In the genomic region with DNA sequence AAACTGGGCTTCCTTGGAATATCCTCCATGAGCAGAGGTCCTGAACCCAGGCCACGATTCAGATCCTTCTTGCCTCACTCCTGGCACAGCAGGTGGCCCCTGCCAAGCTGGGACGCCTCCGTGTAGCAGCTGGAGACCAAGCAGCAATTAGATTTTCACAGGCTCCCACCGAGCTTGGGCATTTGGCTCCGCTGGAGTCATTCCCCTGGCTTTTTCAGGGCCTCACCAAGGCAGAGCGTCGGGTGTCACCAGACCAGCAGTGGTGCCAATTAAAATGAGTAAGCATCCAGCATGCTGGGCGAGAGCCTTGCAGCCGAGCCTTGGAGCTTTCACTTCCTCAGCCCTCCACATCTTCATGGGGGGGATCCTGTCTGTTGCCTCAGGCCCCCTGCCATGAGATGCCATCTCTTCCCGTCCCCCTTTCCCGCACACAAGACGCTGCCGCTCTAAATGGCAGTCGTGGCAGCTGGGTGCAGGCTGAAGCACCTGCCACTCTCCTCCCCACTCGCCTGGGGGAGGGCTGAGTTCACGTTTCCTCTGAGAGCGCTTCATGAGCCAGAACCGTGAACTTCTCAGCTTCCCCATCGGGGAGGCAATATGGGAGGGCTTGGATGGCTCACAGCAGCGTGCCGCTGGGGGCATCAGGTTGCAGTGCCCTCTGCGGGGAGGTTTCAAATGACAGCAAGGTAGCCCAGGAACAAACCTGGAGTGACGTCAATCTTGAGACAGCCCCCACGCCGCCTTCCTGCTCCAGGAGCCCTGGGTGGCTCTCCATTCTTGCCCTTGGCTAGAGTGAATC, we compare ENCODE assay signal across 8 cellular contexts. TPM values are rescaled to one million over a fixed set of nuclear protein-coding genes. Genes with fewer than 3 reads are reported as not detected.
DNase-seq lines count a peak whose midpoint lies in the region; TF ChIP-seq lines count a peak whose summit lies in the region.

No MANE protein-coding gene starts in this region.

- no peak overlapping the region for H4K8ac ChIP-seq in H9 (replicated peaks; ENCODE audit: insufficient read length, low read depth, low read length)

- no peak overlapping the region for H2BK15ac ChIP-seq in H9 (ENCODE audit: low read depth, low read length)

- H3K4me1 ChIP-seq in H9 (ENCODE audit: insufficient read depth, low read length) = peaks cover 6% of the 10 kb centered on the region; the same call in 1 of the 2 replicates

- no peak overlapping the region for H3K4ac ChIP-seq in H9 (ENCODE audit: low read depth, low read length)

- H3K14ac ChIP-seq in H9 (ENCODE audit: insufficient read depth, low read length) = peak overlapping the region; percentile 80

- H3K27ac ChIP-seq in H9 (ENCODE audit: insufficient read length, low read depth, low read length) (no peak overlapping the region), coronary artery (peak overlapping the region; percentile 79 to 89), substantia nigra (ENCODE audit: low read depth, low read length, poor library complexity, severe bottlenecking) (peak overlapping the region; percentile 82)

- WGBS in H9 (ENCODE audit: extremely low coverage, insufficient read length, low lambda C conversion rate) = no CpG with 5 or more reads among the region's 25 CpGs

- H3K4me2 ChIP-seq in H9 (ENCODE audit: insufficient read depth, insufficient read length, low read length) = peak overlapping the region; percentile 34

- H4K91ac ChIP-seq in H9 (ENCODE audit: insufficient read length, low read depth, low read length) = no peak overlapping the region

- no peak overlapping the region for H2AFZ ChIP-seq in H9 (ENCODE audit: low read length)

- no peaks in the 10 kb centered on the region for H3K23me2 ChIP-seq in H9 (ENCODE audit: insufficient read length, low read depth, low read length, poor library complexity, severe bottlenecking)

- H2AK5ac ChIP-seq in H9 (ENCODE audit: insufficient read length, low read length) = no peak overlapping the region

- no peaks in the 10 kb centered on the region for H3K79me1 ChIP-seq in H9 (ENCODE audit: insufficient read depth, low read depth, low read length, poor library complexity, severe bottlenecking)

- no peak overlapping the region for H3K23ac ChIP-seq in H9 (ENCODE audit: insufficient read length, low read depth, low read length)

- H2BK12ac ChIP-seq in H9 (ENCODE audit: insufficient read length, low read depth, low read length) = no peak overlapping the region

- peak; percentile 70 for DNase-seq in GM10248 (ENCODE audit: extremely low spot score)
- peak; percentile 95 for DNase-seq in H9
- peak; percentile 91 for DNase-seq in NCI-H1436 (lab: John Stamatoyannopoulos, UW)
- DNase-seq in activated CD4-positive, alpha-beta T cell treated with anti-CD3 and anti-CD28 coated beads for 24 hours (ENCODE audit: low read depth in 2 of 2) = peak; percentile 26 to 39
- DNase-seq in coronary artery (ENCODE audit: low spot score) = no peak
- DNase-seq in substantia nigra (lab: John Stamatoyannopoulos, UW) = peak in 42 of 49 donors; percentile 31 to 89 (median 67)
- DNase-seq in NCI-H774 (lab: John Stamatoyannopoulos, UW) = no peak

- no peak overlapping the region for H2BK120ac ChIP-seq in H9 (ENCODE audit: low read depth, low read length, poor library complexity, severe bottlenecking)

- H3K79me2 ChIP-seq in H9 (ENCODE audit: insufficient read depth, low read length) = no peaks in the 10 kb centered on the region

- TF ChIP-seq CTCF in GM10248 (IDR thresholded peaks at IDR 0.05; ENCODE audit: control extremely low read depth, extremely low read depth, low read depth, missing control alignments) = no peak
- TF ChIP-seq CTCF in H9 (conservative IDR thresholded peaks at IDR 0.05) = peak; percentile 47; the same call in 2 of the 3 replicates
- TF ChIP-seq CTCF in coronary artery (IDR thresholded peaks at IDR 0.05) = no peak
- TF ChIP-seq CTCF in nephron (IDR thresholded peaks at IDR 0.05; ENCODE audit: unreplicated experiment in 3 of 3) = no peak

- H3K4me3 ChIP-seq in coronary artery = peak overlapping the region; percentile 44

- POLR2A ChIA-PET in GM10248 (lab: Yijun Ruan, JAX) = interaction anchor here (1.2 to 1.9 kb wide), 2 partner anchors 11 to 47 kb away, joined by 3 to 7 read pairs; a partner anchor contains a TSS

- H3K36me3 Mint-ChIP-seq in H9 (ENCODE audit: insufficient read depth in 1 of 3, low read depth in 3 of 3) = peaks cover 26 to 29% (median 27%) of the 10 kb centered on the region in 3 experiments
- H3K36me3 Mint-ChIP-seq in nephron (ENCODE audit: low read depth) = peaks cover 24% of the 10 kb centered on the region

- H3T11ph ChIP-seq in H9 (ENCODE audit: low read length) = no peak overlapping the region

- no peaks in the 10 kb centered on the region for H4K20me1 ChIP-seq in H9 (ENCODE audit: control insufficient read depth, insufficient read depth, insufficient read length)

- H3K9me3 Mint-ChIP-seq in H9 (peaks cover 0 to 3% of the 10 kb centered on the region in 2 experiments; a peak in 2 of 5 replicates), nephron (no peaks in the 10 kb centered on the region)

- H3K27me3 Mint-ChIP-seq in H9 (ENCODE audit: low read depth) (no peaks in the 10 kb centered on the region), nephron (ENCODE audit: low read depth) (no peaks in the 10 kb centered on the region)

- no peaks in the 10 kb centered on the region for H3K27me3 ChIP-seq in H9 (ENCODE audit: insufficient read depth, low read length)

- H3K4me1 Mint-ChIP-seq in H9 = peaks cover 30 to 31% of the 10 kb centered on the region in 2 experiments
- peaks cover 50% of the 10 kb centered on the region for H3K4me1 Mint-ChIP-seq in nephron

- H3K27ac Mint-ChIP-seq in H9 = peak overlapping the region in 2 of 3 experiments; percentile 93 to 95; a peak in 5 of 7 replicates
- peak overlapping the region in 2 of 3 experiments; percentile 37 to 80 for H3K27ac Mint-ChIP-seq in nephron

- no peak overlapping the region for H4K5ac ChIP-seq in H9 (ENCODE audit: insufficient read length, low read depth, low read length)

- H3K56ac ChIP-seq in H9 (ENCODE audit: insufficient read length, low read depth, low read length) = no peak overlapping the region

- no peak overlapping the region for H2BK5ac ChIP-seq in H9 (ENCODE audit: insufficient read length, low read length)

- no peak overlapping the region for H2BK20ac ChIP-seq in H9 (ENCODE audit: low read depth, low read length, poor library complexity, severe bottlenecking)

- H3K4me3 Mint-ChIP-seq in H9 (peak overlapping the region; percentile 52 to 76), nephron (peak overlapping the region in 2 of 3 experiments; percentile 41 to 57)

- CTCF ChIA-PET in GM10248 (lab: Yijun Ruan, JAX) = interaction anchor here (0.8 to 2.0 kb wide), 4 partner anchors 10 to 37 kb away, joined by 3 to 8 read pairs (median 6); no protein-coding TSS in a partner anchor

- H3K18ac ChIP-seq in H9 (ENCODE audit: insufficient read length, low read depth, low read length) = peak overlapping the region; percentile 72

- no peaks in the 10 kb centered on the region for H3K9me3 ChIP-seq in H9 (ENCODE audit: control insufficient read depth, low read depth, low read length)

- no peak overlapping the region for H3K9ac ChIP-seq in H9 (ENCODE audit: extremely low read depth, insufficient read length, low read length)

RNA-seq across cellular contexts. Expression of a gene that starts 11.7 kb away (rescaled TPM):
- 13.5 and 16.1 TPM in 2 replicates for total RNA-seq in H9 (2021)

RNA-seq across cellular contexts. Expression of a gene that starts 47.5 kb away (rescaled TPM):
- 26.0 and 26.1 TPM in 2 replicates for total RNA-seq in H9 (2021)

RNA-seq across cellular contexts. Expression of a gene that starts 47.7 kb away (rescaled TPM):
- total RNA-seq in H9 (2021) = 83.0 TPM in 2 replicates

Comparison
In these comparisons a context has a peak if more than half of its experiments do, and no peak if none do; other contexts are left out.
1. DNase-seq: peak in GM10248 (single experiment), H9 (single experiment), NCI-H1436 (single experiment), activated CD4-positive, alpha-beta T cell treated with anti-CD3 and anti-CD28 coated beads for 24 hours (2 of 2) and substantia nigra (42 of 49); none in coronary artery (single experiment) and NCI-H774 (single experiment).